1 cellular context compared by ENCODE assay signal in the genomic region with DNA sequence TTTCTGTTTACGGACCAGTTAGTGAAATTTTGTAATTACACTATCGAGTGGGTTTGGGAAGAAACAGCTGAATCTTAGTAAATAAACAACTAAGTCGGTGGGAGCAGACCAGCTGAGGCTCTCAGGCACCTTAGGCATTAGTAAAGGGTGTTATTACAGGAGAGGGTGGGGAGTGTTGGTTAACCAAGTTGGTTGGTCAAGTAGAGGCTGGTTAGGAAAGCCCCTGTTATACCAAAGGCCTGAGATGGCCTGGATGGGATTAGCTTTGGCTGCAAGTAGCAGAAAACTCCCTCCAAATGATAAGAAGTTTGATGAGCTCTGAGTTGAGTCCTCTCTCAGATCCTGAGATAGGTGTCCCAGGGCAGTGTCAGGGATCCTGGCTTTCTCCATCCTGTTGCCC.
TF ChIP-seq lines count a peak whose summit lies in the region.

No MANE protein-coding gene starts in this region.

TF ChIP-seq in GM23338, 12 proteins besides CTCF, POLR2A, EP300 and RAD21 (continued from another document):
- no peak for TF ChIP-seq NANOG (IDR thresholded peaks at IDR 0.05; ENCODE audit: borderline replicate concordance)
- no peak for TF ChIP-seq CREB1 (CRISPR knock-in tag; IDR thresholded peaks at IDR 0.05; ENCODE audit: low read depth)
- no peak for TF ChIP-seq ZNF331 (CRISPR knock-in tag; IDR thresholded peaks at IDR 0.05; ENCODE audit: low read depth)
- no peak for TF ChIP-seq STAT1 (IDR thresholded peaks at IDR 0.05; ENCODE audit: unreplicated experiment)
- TF ChIP-seq, protein P1, sequence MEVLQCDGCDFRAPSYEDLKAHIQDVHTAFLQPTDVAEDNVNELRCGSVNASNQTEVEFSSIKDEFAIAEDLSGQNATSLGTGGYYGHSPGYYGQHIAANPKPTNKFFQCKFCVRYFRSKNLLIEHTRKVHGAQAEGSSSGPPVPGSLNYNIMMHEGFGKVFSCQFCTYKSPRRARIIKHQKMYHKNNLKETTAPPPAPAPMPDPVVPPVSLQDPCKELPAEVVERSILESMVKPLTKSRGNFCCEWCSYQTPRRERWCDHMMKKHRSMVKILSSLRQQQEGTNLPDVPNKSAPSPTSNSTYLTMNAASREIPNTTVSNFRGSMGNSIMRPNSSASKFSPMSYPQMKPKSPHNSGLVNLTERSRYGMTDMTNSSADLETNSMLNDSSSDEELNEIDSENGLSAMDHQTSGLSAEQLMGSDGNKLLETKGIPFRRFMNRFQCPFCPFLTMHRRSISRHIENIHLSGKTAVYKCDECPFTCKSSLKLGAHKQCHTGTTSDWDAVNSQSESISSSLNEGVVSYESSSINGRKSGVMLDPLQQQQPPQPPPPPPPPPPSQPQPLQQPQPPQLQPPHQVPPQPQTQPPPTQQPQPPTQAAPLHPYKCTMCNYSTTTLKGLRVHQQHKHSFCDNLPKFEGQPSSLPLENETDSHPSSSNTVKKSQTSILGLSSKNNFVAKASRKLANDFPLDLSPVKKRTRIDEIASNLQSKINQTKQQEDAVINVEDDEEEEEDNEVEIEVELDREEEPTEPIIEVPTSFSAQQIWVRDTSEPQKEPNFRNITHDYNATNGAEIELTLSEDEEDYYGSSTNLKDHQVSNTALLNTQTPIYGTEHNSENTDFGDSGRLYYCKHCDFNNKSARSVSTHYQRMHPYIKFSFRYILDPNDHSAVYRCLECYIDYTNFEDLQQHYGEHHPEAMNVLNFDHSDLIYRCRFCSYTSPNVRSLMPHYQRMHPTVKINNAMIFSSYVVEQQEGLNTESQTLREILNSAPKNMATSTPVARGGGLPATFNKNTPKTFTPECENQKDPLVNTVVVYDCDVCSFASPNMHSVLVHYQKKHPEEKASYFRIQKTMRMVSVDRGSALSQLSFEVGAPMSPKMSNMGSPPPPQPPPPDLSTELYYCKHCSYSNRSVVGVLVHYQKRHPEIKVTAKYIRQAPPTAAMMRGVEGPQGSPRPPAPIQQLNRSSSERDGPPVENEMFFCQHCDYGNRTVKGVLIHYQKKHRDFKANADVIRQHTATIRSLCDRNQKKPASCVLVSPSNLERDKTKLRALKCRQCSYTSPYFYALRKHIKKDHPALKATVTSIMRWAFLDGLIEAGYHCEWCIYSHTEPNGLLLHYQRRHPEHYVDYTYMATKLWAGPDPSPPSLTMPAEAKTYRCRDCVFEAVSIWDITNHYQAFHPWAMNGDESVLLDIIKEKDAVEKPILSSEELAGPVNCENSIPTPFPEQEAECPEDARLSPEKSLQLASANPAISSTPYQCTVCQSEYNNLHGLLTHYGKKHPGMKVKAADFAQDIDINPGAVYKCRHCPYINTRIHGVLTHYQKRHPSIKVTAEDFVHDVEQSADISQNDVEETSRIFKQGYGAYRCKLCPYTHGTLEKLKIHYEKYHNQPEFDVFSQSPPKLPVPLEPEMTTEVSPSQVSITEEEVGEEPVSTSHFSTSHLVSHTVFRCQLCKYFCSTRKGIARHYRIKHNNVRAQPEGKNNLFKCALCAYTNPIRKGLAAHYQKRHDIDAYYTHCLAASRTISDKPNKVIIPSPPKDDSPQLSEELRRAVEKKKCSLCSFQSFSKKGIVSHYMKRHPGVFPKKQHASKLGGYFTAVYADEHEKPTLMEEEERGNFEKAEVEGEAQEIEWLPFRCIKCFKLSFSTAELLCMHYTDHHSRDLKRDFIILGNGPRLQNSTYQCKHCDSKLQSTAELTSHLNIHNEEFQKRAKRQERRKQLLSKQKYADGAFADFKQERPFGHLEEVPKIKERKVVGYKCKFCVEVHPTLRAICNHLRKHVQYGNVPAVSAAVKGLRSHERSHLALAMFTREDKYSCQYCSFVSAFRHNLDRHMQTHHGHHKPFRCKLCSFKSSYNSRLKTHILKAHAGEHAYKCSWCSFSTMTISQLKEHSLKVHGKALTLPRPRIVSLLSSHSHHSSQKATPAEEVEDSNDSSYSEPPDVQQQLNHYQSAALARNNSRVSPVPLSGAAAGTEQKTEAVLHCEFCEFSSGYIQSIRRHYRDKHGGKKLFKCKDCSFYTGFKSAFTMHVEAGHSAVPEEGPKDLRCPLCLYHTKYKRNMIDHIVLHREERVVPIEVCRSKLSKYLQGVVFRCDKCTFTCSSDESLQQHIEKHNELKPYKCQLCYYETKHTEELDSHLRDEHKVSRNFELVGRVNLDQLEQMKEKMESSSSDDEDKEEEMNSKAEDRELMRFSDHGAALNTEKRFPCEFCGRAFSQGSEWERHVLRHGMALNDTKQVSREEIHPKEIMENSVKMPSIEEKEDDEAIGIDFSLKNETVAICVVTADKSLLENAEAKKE (CRISPR knock-in tag; IDR thresholded peaks at IDR 0.05) = no peak
